1 cellular context compared by ENCODE assay signal in genomic region chr4:82890913-82891727, GRCh38.
TF ChIP-seq lines count a peak whose summit lies in the region.

SEC31A (minus strand) TSS chr4:82891153; CDS start chr4:82881936, 9,217 bp downstream.

TF ChIP-seq in HEK293, 187 proteins besides CTCF, POLR2A, EP300 and RAD21 (continued from another document and continues in another):
- TF ChIP-seq PRDM4 (tag by site-specific recombination; IDR thresholded peaks at IDR 0.05) (peak; percentile 97), ZNF248 (tag by site-specific recombination; IDR thresholded peaks at IDR 0.05) (no peak), ZNF366 (tag by site-specific recombination; conservative IDR thresholded peaks at IDR 0.05) (no peak), ZNF302 (tag by site-specific recombination; IDR thresholded peaks at IDR 0.05; ENCODE audit: low read depth) (no peak), KLF10 (tag by site-specific recombination; IDR thresholded peaks at IDR 0.05) (peak; percentile 28; the same call in 1 of the 2 replicates), ZNF677 (tag by site-specific recombination; IDR thresholded peaks at IDR 0.05) (no peak), ZNF23 (tag by site-specific recombination; IDR thresholded peaks at IDR 0.05; ENCODE audit: borderline replicate concordance) (no peak), ZNF544 (tag by site-specific recombination; IDR thresholded peaks at IDR 0.05) (no peak), ZNF223 (tag by site-specific recombination; IDR thresholded peaks at IDR 0.05) (peak; percentile 78; the same call in 1 of the 2 replicates), ZNF629 (tag by site-specific recombination; IDR thresholded peaks at IDR 0.05) (peak; percentile 79), ZFP69B (tag by site-specific recombination; IDR thresholded peaks at IDR 0.05) (peak; percentile 36; the same call in 1 of the 2 replicates), ZNF394 (tag by site-specific recombination; IDR thresholded peaks at IDR 0.05; ENCODE audit: borderline replicate concordance) (peak; percentile 31; the same call in 1 of the 2 replicates), HIC1 (tag by site-specific recombination; IDR thresholded peaks at IDR 0.05) (peak; percentile 87), ZNF791 (tag by site-specific recombination; IDR thresholded peaks at IDR 0.05) (no peak), ZNF660 (tag by site-specific recombination; IDR thresholded peaks at IDR 0.05) (no peak; the same call in 1 of the 2 replicates), ZBTB1 (tag by site-specific recombination; IDR thresholded peaks at IDR 0.05) (peak; percentile 64; the same call in 1 of the 2 replicates), ZBTB10 (tag by site-specific recombination; IDR thresholded peaks at IDR 0.05) (peak; percentile 47; the same call in 1 of the 2 replicates), ZNF26 (tag by site-specific recombination; IDR thresholded peaks at IDR 0.05) (no peak), ZSCAN4 (tag by site-specific recombination; IDR thresholded peaks at IDR 0.05) (no peak), KLF16 (tag by site-specific recombination; IDR thresholded peaks at IDR 0.05) (peak; percentile 84), ZEB2 (tag by site-specific recombination; IDR thresholded peaks at IDR 0.05) (peak; percentile 96), SP3 (tag by site-specific recombination; IDR thresholded peaks at IDR 0.05) (peak; percentile 92), ZNF610 (tag by site-specific recombination; IDR thresholded peaks at IDR 0.05; ENCODE audit: borderline replicate concordance) (no peak), ZNF121 (tag by site-specific recombination; IDR thresholded peaks at IDR 0.05) (peak; percentile 86), GLI4 (tag by site-specific recombination; IDR thresholded peaks at IDR 0.05) (peak; percentile 44; the same call in 1 of the 2 replicates), ZNF837 (tag by site-specific recombination; IDR thresholded peaks at IDR 0.05) (peak; percentile 86; the same call in 1 of the 2 replicates), ZNF561 (tag by site-specific recombination; IDR thresholded peaks at IDR 0.05; ENCODE audit: borderline replicate concordance) (peak; percentile 69; the same call in 1 of the 2 replicates), IKZF3 (tag by site-specific recombination; IDR thresholded peaks at IDR 0.05) (0 out of 2 replicates have a peak, but pooled peaks have one; percentile 25), GLIS1 (tag by site-specific recombination; IDR thresholded peaks at IDR 0.05) (peak; percentile 58; the same call in 1 of the 2 replicates), PATZ1 (tag by site-specific recombination; IDR thresholded peaks at IDR 0.05) (peak; percentile 73), ZNF426 (tag by site-specific recombination; IDR thresholded peaks at IDR 0.05) (no peak), ZNF146 (tag by site-specific recombination; IDR thresholded peaks at IDR 0.05) (peak; percentile 34; the same call in 1 of the 2 replicates), ZNF639 (tag by site-specific recombination; IDR thresholded peaks at IDR 0.05) (no peak), PRDM6 (tag by site-specific recombination; IDR thresholded peaks at IDR 0.05) (no peak), ZNF449 (tag by site-specific recombination; IDR thresholded peaks at IDR 0.05) (peak; percentile 13; the same call in 1 of the 2 replicates), ZNF391 (tag by site-specific recombination; IDR thresholded peaks at IDR 0.05; ENCODE audit: borderline replicate concordance, low read depth) (peak; percentile 78; the same call in 1 of the 2 replicates), KLF8 (tag by site-specific recombination; IDR thresholded peaks at IDR 0.05) (peak; percentile 90)
